Comparison of ENCODE assay signal across 24 cellular contexts in genomic region chr1:10229903-10230302, GRCh38.
"Had no signal": no experiment of that assay in that cellular context is flagged by ENCODE, and none has a peak within 500 bp of the region (broad histone marks: within the 10 kb centered on the region; RNA-seq: fewer than 3 reads in every experiment).

No MANE protein-coding gene starts in this region.

- ATAC-seq: activated CD4-positive, CD25-positive, alpha-beta regulatory T cell treated with anti-CD3 and anti-CD28 coated beads, Interleukin-2, amount 50 U/mL, for 24 hours; activated CD8-positive, alpha-beta T cell treated with anti-CD3 and anti-CD28 coated beads, Interleukin-2, amount 10 ng/mL, durations not matched to agents 7 days and 5 days; body of pancreas; Right ventricle myocardium inferior had no signal

- H3K4me3 ChIP-seq: body of pancreas, SK-N-MC had no signal

- DNase-seq: activated CD4-positive, alpha-beta T cell treated with anti-CD3 and anti-CD28 coated beads for 48 hours; activated CD4-positive, alpha-beta T cell treated with anti-CD3 and anti-CD28 coated beads, Interleukin-2, amount 50 U/mL, for 4 hours; activated CD8-positive, alpha-beta memory T cell treated with anti-CD3 and anti-CD28 coated beads, Interleukin-2, amount 50 U/mL, for 48 hours; activated CD8-positive, alpha-beta T cell treated with anti-CD3 and anti-CD28 coated beads, Interleukin-2, amount 10 ng/mL, durations not matched to agents 7 days and 5 days; activated effector memory CD4-positive, alpha-beta T cell treated with anti-CD3 and anti-CD28 coated beads, Interleukin-2, amount 50 U/mL, for 16 hours; activated naive CD4-positive, alpha-beta T cell treated with anti-CD3 and anti-CD28 coated beads for 36 hours; activated naive CD8-positive, alpha-beta T cell treated with anti-CD3 and anti-CD28 coated beads, Interleukin-2, amount 10 ng/mL, durations not matched to agents 7 days and 5 days; activated T-cell treated with anti-CD3 and anti-CD28 coated beads, Interleukin-2, amount 50 U/mL, for 24 hours; aorta; body of pancreas; central memory CD4-positive, alpha-beta T cell; KG1; NCI-H1048; NCI-H146; NCI-H1930; NCI-H2171; NCI-H2227 treated with DMSO at 0.1 percent for 48 hours; NCI-H526; NCI-H82; T-helper 1 cell; WERI-Rb-1 had no signal

- H3K27ac ChIP-seq: body of pancreas, SK-N-MC, WERI-Rb-1 had no signal

- H3K27me3 ChIP-seq: body of pancreas had no signal

- H3K9me3 ChIP-seq: body of pancreas had no signal
